13 cellular contexts compared by ENCODE assay signal in genomic region chr11:36452231-36452630, GRCh38. TPM values are rescaled to one million over a fixed set of nuclear protein-coding genes. Genes with fewer than 3 reads are reported as not detected.
DNase-seq lines count a peak whose midpoint lies in the region; ATAC-seq and TF ChIP-seq lines count a peak whose summit lies in the region.
"Had no signal": no experiment of that assay in that cellular context is flagged by ENCODE, and none has a peak within 500 bp of the region (broad histone marks: within the 10 kb centered on the region; RNA-seq: fewer than 3 reads in every experiment).

No MANE protein-coding gene starts in this region.

- no peak for TF ChIP-seq CTCF in RWPE2 (IDR thresholded peaks at IDR 0.05; ENCODE audit: poor library complexity, severe bottlenecking)
- no peak for TF ChIP-seq CTCF in mammary epithelial cell (conservative IDR thresholded peaks at IDR 0.05 in 1 of 2, IDR thresholded peaks at IDR 0.05 in 1 of 2; ENCODE audit: extremely low read depth in 1 of 2, insufficient read depth in 1 of 2, low read depth in 1 of 2, low read length in 2 of 2)
- no peak for TF ChIP-seq CTCF in testis (IDR thresholded peaks at IDR 0.05)

- no peak for TF ChIP-seq POLR2A in testis (IDR thresholded peaks at IDR 0.05)

- no peak overlapping the region for H3K9ac ChIP-seq in mammary epithelial cell (ENCODE audit: insufficient read depth, low read length)

- H3K9me3 ChIP-seq in RWPE2 (ENCODE audit: severe bottlenecking) (no peaks in the 10 kb centered on the region), mammary epithelial cell (replicated peaks; ENCODE audit: insufficient read depth, low read length) (no peaks in the 10 kb centered on the region), testis (no peaks in the 10 kb centered on the region)

- peaks cover 5% of the 10 kb centered on the region for H3K27me3 Mint-ChIP-seq in activated CD8-positive, alpha-beta memory T cell treated with anti-CD3 and anti-CD28 coated beads, Interleukin-2, amount 10 ng/mL, durations not matched to agents 7 days and 5 days
- H3K27me3 Mint-ChIP-seq: B cell had no signal

- in situ Hi-C loops in mammary epithelial cell (cut with MboI; ENCODE audit: low sequenced_read_pairs in 2 of 2) = no loop called here

- peaks cover 55% of the 10 kb centered on the region for H3K36me3 ChIP-seq in RWPE2 (ENCODE audit: low read depth)
- peaks cover 4% of the 10 kb centered on the region for H3K36me3 ChIP-seq in mammary epithelial cell (ENCODE audit: insufficient read depth, low read length)
- no peaks in the 10 kb centered on the region for H3K36me3 ChIP-seq in testis (ENCODE audit: low read depth, missing control alignments)

- H3K36me3 Mint-ChIP-seq in activated CD8-positive, alpha-beta memory T cell treated with anti-CD3 and anti-CD28 coated beads, Interleukin-2, amount 10 ng/mL, durations not matched to agents 7 days and 5 days = peaks cover 1% of the 10 kb centered on the region
- H3K36me3 Mint-ChIP-seq: activated naive CD4-positive, alpha-beta T cell treated with anti-CD3 and anti-CD28 coated beads, Interleukin-2, amount 50 U/mL, for 24 hours had no signal

- 0% methylated on average over 1 of the region's 2 CpGs for WGBS in mammary epithelial cell (ENCODE audit: low coverage, missing lambda C conversion rate)
- whole genome bisulfite sequencing in testis, 2 donors = 78 to 86% methylated on average over 2 of the region's 2 CpGs

- H3K4me3 Mint-ChIP-seq in activated CD8-positive, alpha-beta memory T cell treated with anti-CD3 and anti-CD28 coated beads, Interleukin-2, amount 10 ng/mL, durations not matched to agents 7 days and 5 days = no peak overlapping the region
- H3K4me3 Mint-ChIP-seq: activated naive CD4-positive, alpha-beta T cell treated with anti-CD3 and anti-CD28 coated beads, Interleukin-2, amount 50 U/mL, for 24 hours; B cell had no signal

- H3K4me1 ChIP-seq in RWPE2 (ENCODE audit: insufficient read depth, poor library complexity, severe bottlenecking) (peaks cover 20% of the 10 kb centered on the region), mammary epithelial cell (ENCODE audit: insufficient read depth, low read length) (peaks cover 31% of the 10 kb centered on the region), testis (peaks cover 43% of the 10 kb centered on the region)

- CTCF ChIA-PET in activated CD8-positive, alpha-beta memory T cell treated with anti-CD3 and anti-CD28 coated beads, Interleukin-2, amount 10 ng/mL, durations not matched to agents 7 days and 5 days (lab: Charles Lee) = interaction anchor here (1.3 to 1.7 kb wide), 3 partner anchors 10 to 160 kb away, joined by 3 to 8 read pairs (median 6); no protein-coding TSS in a partner anchor
- CTCF ChIA-PET in mammary epithelial cell (lab: Charles Lee; ENCODE audit: low non-redundant PET) = no interaction called here

- H3K27ac ChIP-seq in RWPE2 (ENCODE audit: poor library complexity, severe bottlenecking) (peak overlapping the region; percentile 7), mammary epithelial cell (ENCODE audit: insufficient read depth, low read depth, low read length) (no peak overlapping the region), testis (no peak overlapping the region)

- no peaks in the 10 kb centered on the region for H3K9me3 Mint-ChIP-seq in activated CD8-positive, alpha-beta memory T cell treated with anti-CD3 and anti-CD28 coated beads, Interleukin-2, amount 10 ng/mL, durations not matched to agents 7 days and 5 days (ENCODE audit: low read depth)
- H3K9me3 Mint-ChIP-seq: activated naive CD4-positive, alpha-beta T cell treated with anti-CD3 and anti-CD28 coated beads, Interleukin-2, amount 50 U/mL, for 24 hours had no signal

- dilution Hi-C loops in mammary epithelial cell (cut with HindIII; ENCODE audit: low sequenced_read_pairs) = no loop called here

- no peaks in the 10 kb centered on the region for H3K79me2 ChIP-seq in mammary epithelial cell (ENCODE audit: insufficient read depth, low read length)

- peak; percentile 34 for ATAC-seq in activated CD8-positive, alpha-beta memory T cell treated with anti-CD3 and anti-CD28 coated beads, Interleukin-2, amount 10 ng/mL, durations not matched to agents 7 days and 5 days
- ATAC-seq in RWPE2 (ENCODE audit: low read depth) = no peak
- ATAC-seq in GM21723 (IDR thresholded peaks at IDR 0.05; ENCODE audit: unreplicated experiment) = no peak
- ATAC-seq: Right ventricle myocardium inferior had no signal

- no peak overlapping the region for H3K27ac Mint-ChIP-seq in activated CD8-positive, alpha-beta memory T cell treated with anti-CD3 and anti-CD28 coated beads, Interleukin-2, amount 10 ng/mL, durations not matched to agents 7 days and 5 days
- H3K27ac Mint-ChIP-seq: activated naive CD4-positive, alpha-beta T cell treated with anti-CD3 and anti-CD28 coated beads, Interleukin-2, amount 50 U/mL, for 24 hours; B cell had no signal

- intact Hi-C loops in mammary epithelial cell (cut with micrococcal nuclease) = no loop called here
- intact Hi-C loops in testis (cut with DNase I; ENCODE audit: low total_unique reads) = no loop called here

- no TSS peak for BruUV-seq in mammary epithelial cell (replicated peaks; lab: Mats Ljungman, UMichigan)

- peaks cover 22% of the 10 kb centered on the region for H3K4me1 Mint-ChIP-seq in activated CD8-positive, alpha-beta memory T cell treated with anti-CD3 and anti-CD28 coated beads, Interleukin-2, amount 10 ng/mL, durations not matched to agents 7 days and 5 days

- peak; percentile 42 for DNase-seq in activated CD8-positive, alpha-beta memory T cell treated with anti-CD3 and anti-CD28 coated beads, Interleukin-2, amount 10 ng/mL, durations not matched to agents 7 days and 5 days
- DNase-seq in activated CD8-positive, alpha-beta memory T cell treated with anti-CD3 and anti-CD28 coated beads, Interleukin-2, amount 50 U/mL, for 48 hours = no peak
- no peak for DNase-seq in RWPE2 (ENCODE audit: low spot score)
- DNase-seq in mammary epithelial cell = peak; percentile 19
- peak; percentile 48 for DNase-seq in stimulated activated CD8-positive, alpha-beta memory T cell treated with anti-CD3 and anti-CD28 coated beads, Interleukin-4, amount 100 ng/mL, for 48 hours
- no peak for DNase-seq in testis
- DNase-seq in NCI-H1436 (lab: John Stamatoyannopoulos, UW) = no peak
- DNase-seq: foreskin melanocyte, MM.1S had no signal

- no peaks in the 10 kb centered on the region for H3K27me3 ChIP-seq in RWPE2 (ENCODE audit: insufficient read depth, poor library complexity, severe bottlenecking)
- no peaks in the 10 kb centered on the region for H3K27me3 ChIP-seq in mammary epithelial cell (ENCODE audit: insufficient read depth, low read length)
- H3K27me3 ChIP-seq in testis = no peaks in the 10 kb centered on the region

- no peak overlapping the region for H3K4me2 ChIP-seq in mammary epithelial cell (ENCODE audit: insufficient read depth, low read depth, low read length)

- no peak overlapping the region for H3K4me3 ChIP-seq in RWPE2 (ENCODE audit: severe bottlenecking)
- H3K4me3 ChIP-seq in mammary epithelial cell (replicated peaks in 1 of 3; ENCODE audit: insufficient read depth in 1 of 3, low read depth in 2 of 3, low read length in 3 of 3) = no peak overlapping the region
- H3K4me3 ChIP-seq in testis = no peak overlapping the region

- H2AFZ ChIP-seq in mammary epithelial cell (ENCODE audit: low read depth, low read length) = no peak overlapping the region

- no peaks in the 10 kb centered on the region for H4K20me1 ChIP-seq in mammary epithelial cell (ENCODE audit: insufficient read depth, low read length)

RNA-seq across cellular contexts. Expression of gene TRAF6, which starts 57.8 kb away (rescaled TPM):
- total RNA-seq in activated CD8-positive, alpha-beta memory T cell treated with anti-CD3 and anti-CD28 coated beads, Interleukin-2, amount 10 ng/mL, durations not matched to agents 7 days and 5 days = 10 to 100 TPM in 1 of 2 experiments, 1 to 10 TPM in 1; 9.1 to 10.9 TPM
- total RNA-seq in mammary epithelial cell = 10 to 100 TPM; 11.2 to 21.0 TPM
- polyA plus RNA-seq in mammary epithelial cell = 6.5 TPM
- polyA minus RNA-seq in mammary epithelial cell = 10.4 TPM
- 10 to 100 TPM; 24.0 to 26.4 TPM for total RNA-seq in testis
- 18.8 TPM for polyA plus RNA-seq in testis (ENCODE audit: insufficient read depth, low read depth, low replicate concordance)

Comparison
In these comparisons a context has a peak if more than half of its experiments do, and no peak if none do; other contexts are left out.
1. DNase-seq: peak in activated CD8-positive, alpha-beta memory T cell treated with anti-CD3 and anti-CD28 coated beads, Interleukin-2, amount 10 ng/mL, durations not matched to agents 7 days and 5 days (single experiment), mammary epithelial cell (single experiment) and stimulated activated CD8-positive, alpha-beta memory T cell treated with anti-CD3 and anti-CD28 coated beads, Interleukin-4, amount 100 ng/mL, for 48 hours (single experiment); none in activated CD8-positive, alpha-beta memory T cell treated with anti-CD3 and anti-CD28 coated beads, Interleukin-2, amount 50 U/mL, for 48 hours (single experiment), RWPE2 (single experiment), testis (single experiment) and NCI-H1436 (single experiment).